Comparison of ENCODE assay signal across 15 cellular contexts in genomic region chr21:29133796-29134195, GRCh38.
"Had no signal": no experiment of that assay in that cellular context is flagged by ENCODE, and none has a peak within 500 bp of the region (broad histone marks: within the 10 kb centered on the region; RNA-seq: fewer than 3 reads in every experiment).

No MANE protein-coding gene starts in this region.

- H3K27ac ChIP-seq: pancreas, skin epidermis, stomach had no signal

- FAIRE-seq: endometrium, keratinocyte, pancreas, urothelium cell line had no signal

- H3K27me3 ChIP-seq: pancreas, stomach had no signal

- ATAC-seq: esophagus mucosa, left ventricle myocardium superior, pancreas had no signal

- H3K36me3 ChIP-seq: pancreas, stomach, thoracic aorta had no signal

- H3K9me3 ChIP-seq: pancreas, stomach, thoracic aorta had no signal

- H3K4me3 ChIP-seq: pancreas, skin epidermis, stomach, thoracic aorta had no signal

- DNase-seq: activated CD4-positive, alpha-beta T cell treated with anti-CD3 and anti-CD28 coated beads, Interleukin-2, amount 50 U/mL, for 4 hours; activated CD4-positive, CD25-positive, alpha-beta regulatory T cell treated with anti-CD3 and anti-CD28 coated beads, Interleukin-2, amount 50 U/mL, for 72 hours; activated T-cell treated with anti-CD3 and anti-CD28 coated beads, Interleukin-2, amount 50 U/mL, for 1 hour; amniotic stem cell; left ventricle myocardium superior; pancreas; retina; stimulated activated CD4-positive, alpha-beta T cell treated with anti-CD3 and anti-CD28 coated beads, Interleukin-4, amount 100 ng/mL, for 4 hours; stomach had no signal

- H3K4me1 ChIP-seq: pancreas had no signal
